ENCODE assay signal across 1 cellular context in genomic region chr1:227428803-227429202, GRCh38.
A peak's percentile ranks its signal among the peaks of the same experiment; 100 is the strongest.
TF ChIP-seq lines count a peak whose summit lies in the region.

No MANE protein-coding gene starts in this region.

TF ChIP-seq in HepG2, 621 proteins besides CTCF, POLR2A, EP300 and RAD21 (continued from another document):
- TF ChIP-seq ARID5B (CRISPR knock-in tag; IDR thresholded peaks at IDR 0.05) (0 out of 2 replicates have a peak, but pooled peaks have one; percentile 13), TEAD3 (CRISPR knock-in tag; optimal IDR thresholded peaks at IDR 0.05; ENCODE audit: borderline replicate concordance) (peak; percentile 51), NR2F1 (CRISPR knock-in tag; IDR thresholded peaks at IDR 0.05) (peak in 1 of 2 experiments; percentile 40; a peak in 1 of 4 replicates), NPAS2 (CRISPR knock-in tag; IDR thresholded peaks at IDR 0.05; ENCODE audit: borderline replicate concordance) (no peak), SOX13 (IDR thresholded peaks at IDR 0.05) (no peak), SOX13 (CRISPR knock-in tag; conservative IDR thresholded peaks at IDR 0.05 in 1 of 2, IDR thresholded peaks at IDR 0.05 in 1 of 2) (peak in 1 of 2 experiments; percentile 31; a peak in 1 of 4 replicates), MLX (CRISPR knock-in tag; IDR thresholded peaks at IDR 0.05) (no peak), ELF3 (CRISPR knock-in tag; IDR thresholded peaks at IDR 0.05) (peak; percentile 51; the same call in 1 of the 2 replicates)
